In genomic region chr5:160105686-160106085, GRCh38 we compare ENCODE assay signal across 10 cellular contexts.
A peak's percentile ranks its signal among the peaks of the same experiment; 100 is the strongest.
DNase-seq lines count a peak whose midpoint lies in the region; ATAC-seq and TF ChIP-seq lines count a peak whose summit lies in the region.
"Had no signal": no experiment of that assay in that cellular context is flagged by ENCODE, and none has a peak within 500 bp of the region (broad histone marks: within the 10 kb centered on the region; RNA-seq: fewer than 3 reads in every experiment).

No MANE protein-coding gene starts in this region.

- no peak for TF ChIP-seq CTCF in brain microvascular endothelial cell (IDR thresholded peaks at IDR 0.05; ENCODE audit: low read depth, low read length, missing control alignments)

- ATAC-seq in GM19395 (IDR thresholded peaks at IDR 0.05; ENCODE audit: unreplicated experiment) (peak; percentile 92), HG03159 (IDR thresholded peaks at IDR 0.05; ENCODE audit: unreplicated experiment) (peak; percentile 86)
- ATAC-seq: PC-3 had no signal

- no peak overlapping the region for H3K27ac ChIP-seq in brain microvascular endothelial cell

- DNase-seq in CD1c-positive myeloid dendritic cell (ENCODE audit: extremely low spot score) (peak; percentile 61), astrocyte of the hippocampus (ENCODE audit: low read depth, low spot score) (peak; percentile 14), HPDE6-E6E7 (ENCODE audit: extremely low spot score) (no peak), NCI-H524 (lab: John Stamatoyannopoulos, UW) (no peak), activated T-cell treated with anti-CD3 and anti-CD28 coated beads for 4 hours (no peak), brain microvascular endothelial cell (no peak)
- DNase-seq: dorsolateral prefrontal cortex, PC-3 had no signal

- in situ Hi-C loops in brain microvascular endothelial cell (cut with HindIII; ENCODE audit: low pct_ligation_motif_present, low sequenced_read_pairs) = no loop called here

- peaks cover 13% of the 10 kb centered on the region for H3K36me3 ChIP-seq in brain microvascular endothelial cell (replicated peaks)

- H3K27me3 ChIP-seq in brain microvascular endothelial cell (replicated peaks) = no peaks in the 10 kb centered on the region
- H3K27me3 ChIP-seq: dorsolateral prefrontal cortex had no signal

- no peak overlapping the region for H3K4me3 ChIP-seq in brain microvascular endothelial cell (ENCODE audit: low read depth, low read length)
- H3K4me3 ChIP-seq: dorsolateral prefrontal cortex had no signal

Comparison
In these comparisons a context has a peak if more than half of its experiments do, and no peak if none do; other contexts are left out.
1. DNase-seq: peak in CD1c-positive myeloid dendritic cell (single experiment) and astrocyte of the hippocampus (single experiment); none in HPDE6-E6E7 (single experiment), NCI-H524 (0 of 2), activated T-cell treated with anti-CD3 and anti-CD28 coated beads for 4 hours (single experiment) and brain microvascular endothelial cell (single experiment).